In genomic region chr1:149888160-149888998, GRCh38 we compare ENCODE assay signal across 9 cellular contexts. TPM values are rescaled to one million over a fixed set of nuclear protein-coding genes. Genes with fewer than 3 reads are reported as not detected.
DNase-seq lines count a peak whose midpoint lies in the region; ATAC-seq and TF ChIP-seq lines count a peak whose summit lies in the region.
"Had no signal": no experiment of that assay in that cellular context is flagged by ENCODE, and none has a peak within 500 bp of the region (broad histone marks: within the 10 kb centered on the region; RNA-seq: fewer than 3 reads in every experiment).

No MANE protein-coding gene starts in this region.

- H3K4me2 ChIP-seq in OCI-LY3 (ENCODE audit: low read length) = peak overlapping the region; percentile 88

- H3K36me3 Mint-ChIP-seq in CD4-positive, CD25-positive, alpha-beta regulatory T cell = no peaks in the 10 kb centered on the region
- H3K36me3 Mint-ChIP-seq: activated naive CD8-positive, alpha-beta T cell had no signal

- peak overlapping the region; percentile 61 for H2AFZ ChIP-seq in OCI-LY3 (ENCODE audit: low read depth, low read length)

- H3K9me3 Mint-ChIP-seq in CD4-positive, CD25-positive, alpha-beta regulatory T cell = no peaks in the 10 kb centered on the region

- H3K4me3 Mint-ChIP-seq in CD4-positive, CD25-positive, alpha-beta regulatory T cell = no peak overlapping the region
- H3K4me3 Mint-ChIP-seq: activated naive CD8-positive, alpha-beta T cell had no signal

- peak overlapping the region; percentile 95 for H3K27ac ChIP-seq in CD4-positive, CD25-positive, alpha-beta regulatory T cell (ENCODE audit: insufficient read depth, low read length, poor library complexity, severe bottlenecking)
- H3K27ac ChIP-seq in OCI-LY3 (ENCODE audit: low read length) (peak overlapping the region; percentile 98), muscle layer of duodenum (ENCODE audit: low read length) (peak overlapping the region; percentile 100)

- H3K79me2 ChIP-seq in OCI-LY3 (ENCODE audit: low read length) = peaks cover 12% of the 10 kb centered on the region; the same call in 1 of the 2 replicates

- H3K4me1 Mint-ChIP-seq in CD4-positive, CD25-positive, alpha-beta regulatory T cell = peaks cover 0 to 5% (median 3%) of the 10 kb centered on the region in 4 donors

- H3K9ac ChIP-seq in OCI-LY3 (ENCODE audit: low read length) = peak overlapping the region; percentile 82

- peak; percentile 66 for TF ChIP-seq CTCF in OCI-LY3 (IDR thresholded peaks at IDR 0.05; ENCODE audit: low read depth, low read length)

- H3K4me3 ChIP-seq in CD4-positive, CD25-positive, alpha-beta regulatory T cell (ENCODE audit: low read depth, low read length) = peak overlapping the region; percentile 96
- peak overlapping the region; percentile 75 for H3K4me3 ChIP-seq in OCI-LY3 (ENCODE audit: low read length)
- H3K4me3 ChIP-seq in muscle layer of duodenum (ENCODE audit: low read depth in 1 of 2, low read length in 2 of 2) = peak overlapping the region; percentile 81 to 89

- H3K27me3 Mint-ChIP-seq in CD4-positive, CD25-positive, alpha-beta regulatory T cell = no peaks in the 10 kb centered on the region
- H3K27me3 Mint-ChIP-seq: activated naive CD8-positive, alpha-beta T cell had no signal

- peak in 2 of 3 donors; percentile 55 to 93 for DNase-seq in CD4-positive, CD25-positive, alpha-beta regulatory T cell
- DNase-seq in HuH-7 (ENCODE audit: low spot score) (peak; percentile 46), activated T-cell treated with anti-CD3 and anti-CD28 coated beads for 24 hours (ENCODE audit: low read depth) (peak; percentile 68)
- peak; percentile 59 for DNase-seq in stimulated activated CD8-positive, alpha-beta memory T cell treated with anti-CD3 and anti-CD28 coated beads, Interleukin-7, amount 100 ng/mL, for 24 hours (ENCODE audit: low read depth)

- H3K36me3 ChIP-seq in CD4-positive, CD25-positive, alpha-beta regulatory T cell (ENCODE audit: control insufficient read depth, insufficient read depth, low read length) = no peaks in the 10 kb centered on the region
- H3K36me3 ChIP-seq in OCI-LY3 (replicated peaks; ENCODE audit: low read depth, low read length) (no peaks in the 10 kb centered on the region), muscle layer of duodenum (ENCODE audit: control insufficient read depth in 1 of 2, insufficient read depth in 2 of 2, low read length in 2 of 2) (no peaks in the 10 kb centered on the region)

- no peak overlapping the region for H3K27ac Mint-ChIP-seq in CD4-positive, CD25-positive, alpha-beta regulatory T cell
- H3K27ac Mint-ChIP-seq: activated naive CD8-positive, alpha-beta T cell had no signal

- peaks cover 27% of the 10 kb centered on the region for H3K4me1 ChIP-seq in CD4-positive, CD25-positive, alpha-beta regulatory T cell (ENCODE audit: control insufficient read depth, insufficient read depth, low read length, poor library complexity, severe bottlenecking)
- H3K4me1 ChIP-seq in OCI-LY3 (ENCODE audit: low read length) (peaks cover 23% of the 10 kb centered on the region), muscle layer of duodenum (ENCODE audit: control insufficient read depth in 1 of 2, insufficient read depth in 2 of 2, low read length in 2 of 2) (peaks cover 7 to 17% of the 10 kb centered on the region in 2 donors)

- H3K9me3 ChIP-seq in CD4-positive, CD25-positive, alpha-beta regulatory T cell (ENCODE audit: control insufficient read depth in 2 of 2, low read length in 2 of 2) = no peaks in the 10 kb centered on the region
- H3K9me3 ChIP-seq in OCI-LY3 (ENCODE audit: insufficient read depth, low read length) (no peaks in the 10 kb centered on the region), muscle layer of duodenum (ENCODE audit: control insufficient read depth in 1 of 2, low read length in 2 of 2) (no peaks in the 10 kb centered on the region)

- H4K20me1 ChIP-seq in OCI-LY3 (ENCODE audit: insufficient read depth, low read length) = no peaks in the 10 kb centered on the region

- peak; percentile 3 to 6 for ATAC-seq in CD4-positive, CD25-positive, alpha-beta regulatory T cell (ENCODE audit: low read depth in 2 of 2)
- ATAC-seq in GM21381 (IDR thresholded peaks at IDR 0.05; ENCODE audit: unreplicated experiment) = peak; percentile 23
- peak; percentile 56 for ATAC-seq in esophagus mucosa

- no peaks in the 10 kb centered on the region for H3K27me3 ChIP-seq in CD4-positive, CD25-positive, alpha-beta regulatory T cell (ENCODE audit: control insufficient read depth, insufficient read depth, low read length)
- H3K27me3 ChIP-seq in OCI-LY3 (ENCODE audit: low read depth, low read length) (no peaks in the 10 kb centered on the region), muscle layer of duodenum (ENCODE audit: low read depth, low read length) (no peaks in the 10 kb centered on the region)

RNA-seq across cellular contexts. Expression of gene BOLA1, which starts 11.0 kb away (rescaled TPM):
- total RNA-seq in CD4-positive, CD25-positive, alpha-beta regulatory T cell = 6.2 TPM
- polyA plus RNA-seq in CD4-positive, CD25-positive, alpha-beta regulatory T cell = 10 to 100 TPM; 37.9 to 47.8 (median 39.5) TPM
- 12.0 TPM for total RNA-seq in esophagus mucosa

RNA-seq across cellular contexts. Expression of gene SV2A, which starts 29.3 kb away (rescaled TPM):
- total RNA-seq in CD4-positive, CD25-positive, alpha-beta regulatory T cell = 3.3 TPM
- polyA plus RNA-seq in CD4-positive, CD25-positive, alpha-beta regulatory T cell = 1 to 10 TPM in 3 of 4 donors, under 1 TPM in 1; 0.91 to 2.7 (median 1.4) TPM
- 0.20 TPM for total RNA-seq in esophagus mucosa

RNA-seq across cellular contexts. Expression of gene SF3B4, which starts 39.2 kb away (rescaled TPM):
- total RNA-seq in CD4-positive, CD25-positive, alpha-beta regulatory T cell = 56.0 TPM
- polyA plus RNA-seq in CD4-positive, CD25-positive, alpha-beta regulatory T cell = 100 to 1,000 TPM in 1 of 4 donors, 10 to 100 TPM in 3; 81.8 to 103 (median 87.4) TPM
- 36.5 TPM for total RNA-seq in esophagus mucosa

RNA-seq across cellular contexts. Expression of gene MTMR11, which starts 48.3 kb away (rescaled TPM):
- total RNA-seq in CD4-positive, CD25-positive, alpha-beta regulatory T cell = 0.47 TPM
- polyA plus RNA-seq in CD4-positive, CD25-positive, alpha-beta regulatory T cell = under 1 TPM; 0.13 to 0.98 (median 0.48) TPM
- 5.8 TPM for total RNA-seq in esophagus mucosa

Comparison
In these comparisons a context has a peak if more than half of its experiments do, and no peak if none do; other contexts are left out.
1. Peak in every context shown above with its lines: DNase-seq, ATAC-seq, H3K4me3 ChIP-seq and H3K27ac ChIP-seq.
2. ATAC-seq: peak in every context shown above with its lines; median percentile 56 in esophagus mucosa; 23 in GM21381; 4 in CD4-positive, CD25-positive, alpha-beta regulatory T cell.